In genomic region chr9:115198018-115198417, GRCh38 we compare ENCODE assay signal across 13 cellular contexts.
DNase-seq lines count a peak whose midpoint lies in the region; TF ChIP-seq lines count a peak whose summit lies in the region.
"Had no signal": no experiment of that assay in that cellular context is flagged by ENCODE, and none has a peak within 500 bp of the region (broad histone marks: within the 10 kb centered on the region; RNA-seq: fewer than 3 reads in every experiment).

No MANE protein-coding gene starts in this region.

- intact Hi-C loops in prostate gland (cut with DNase I) = loop anchor here (5.0 to 10.0 kb wide), 2 partner anchors 36 to 103 kb away; no protein-coding TSS in a partner anchor

- no peak overlapping the region for H3K27ac Mint-ChIP-seq in mesothelial cell of epicardium
- H3K27ac Mint-ChIP-seq: effector memory CD8-positive, alpha-beta T cell; stimulated activated naive CD8-positive, alpha-beta T cell treated with anti-CD3 and anti-CD28 coated beads, Interleukin-15, amount 100 ng/mL, for 72 hours had no signal

- 5 to 11% methylated on average over 4 of the region's 4 CpGs for WGBS in GM23248 (ENCODE audit: low coverage in 1 of 2, low lambda C conversion rate in 2 of 2, missing lambda C conversion rate in 2 of 2), 2 experiments
- WGBS in prostate gland = 8% methylated on average over 4 of the region's 4 CpGs

- no peak overlapping the region for H3K4me3 Mint-ChIP-seq in mesothelial cell of epicardium
- H3K4me3 Mint-ChIP-seq: effector memory CD8-positive, alpha-beta T cell; stimulated activated naive CD8-positive, alpha-beta T cell treated with anti-CD3 and anti-CD28 coated beads, Interleukin-15, amount 100 ng/mL, for 72 hours had no signal

- H3K4me3 ChIP-seq in GM23248 = no peak overlapping the region
- H3K4me3 ChIP-seq in prostate gland = no peak overlapping the region

- TF ChIP-seq CTCF in prostate gland (IDR thresholded peaks at IDR 0.05) = no peak
- no peak for TF ChIP-seq CTCF in mesothelial cell of epicardium (IDR thresholded peaks at IDR 0.05; ENCODE audit: unreplicated experiment)

- H3K27me3 Mint-ChIP-seq in mesothelial cell of epicardium (ENCODE audit: low read depth) = peaks cover 20% of the 10 kb centered on the region

- H3F3A ChIP-seq in GM23248 (ENCODE audit: insufficient read depth) = peaks cover 46% of the 10 kb centered on the region

- H3K4me1 ChIP-seq in GM23248 (ENCODE audit: insufficient read depth) = peaks cover 38% of the 10 kb centered on the region
- no peaks in the 10 kb centered on the region for H3K4me1 ChIP-seq in prostate gland (replicated peaks)

- no peak overlapping the region for H3K4me2 ChIP-seq in GM23248 (ENCODE audit: unreplicated experiment)

- H3K4me1 Mint-ChIP-seq in mesothelial cell of epicardium = peaks cover 20% of the 10 kb centered on the region
- H3K4me1 Mint-ChIP-seq: stimulated activated naive CD8-positive, alpha-beta T cell treated with anti-CD3 and anti-CD28 coated beads, Interleukin-15, amount 100 ng/mL, for 72 hours had no signal

- no peaks in the 10 kb centered on the region for H3K36me3 ChIP-seq in GM23248 (ENCODE audit: low read depth)
- H3K36me3 ChIP-seq in prostate gland = no peaks in the 10 kb centered on the region

- H3K27ac ChIP-seq in GM23248 (no peak overlapping the region), prostate gland (no peak overlapping the region)

- H4K20me1 ChIP-seq in GM23248 (ENCODE audit: insufficient read depth) = no peaks in the 10 kb centered on the region

- peaks cover 9% of the 10 kb centered on the region for H3K9me3 Mint-ChIP-seq in mesothelial cell of epicardium
- H3K9me3 Mint-ChIP-seq: effector memory CD8-positive, alpha-beta T cell; stimulated activated naive CD8-positive, alpha-beta T cell treated with anti-CD3 and anti-CD28 coated beads, Interleukin-15, amount 100 ng/mL, for 72 hours had no signal

- no peaks in the 10 kb centered on the region for H3K79me2 ChIP-seq in GM23248 (ENCODE audit: insufficient read depth)

- H3K27me3 ChIP-seq in GM23248 (replicated peaks; ENCODE audit: insufficient read depth) = no peaks in the 10 kb centered on the region
- H3K27me3 ChIP-seq in prostate gland (replicated peaks; ENCODE audit: insufficient read depth) = no peaks in the 10 kb centered on the region

- no peak overlapping the region for H2AFZ ChIP-seq in GM23248

- no peaks in the 10 kb centered on the region for H3K36me3 Mint-ChIP-seq in mesothelial cell of epicardium

- TF ChIP-seq POLR2A in prostate gland (IDR thresholded peaks at IDR 0.05) = no peak

- peak; percentile 77 for DNase-seq in GM23248
- DNase-seq in SHP77 treated with DMSO at 0.1 percent for 48 hours (lab: John Stamatoyannopoulos, UW) = peak; percentile 53
- peak; percentile 59 for DNase-seq in glomerular visceral epithelial cell (ENCODE audit: extremely low spot score)
- DNase-seq in prostate gland (ENCODE audit: low spot score) = peak; percentile 10
- no peak for DNase-seq in activated T-cell treated with anti-CD3 and anti-CD28 coated beads, Interleukin-2, amount 50 U/mL, for 1 hour
- DNase-seq in mesothelial cell of epicardium (ENCODE audit: low spot score in 2 of 2, unreplicated experiment in 2 of 2) = no peak
- no peak for DNase-seq in NCI-H526 treated with DMSO at 0.1 percent for 48 hours (lab: John Stamatoyannopoulos, UW)
- DNase-seq in GDM1 (lab: John Stamatoyannopoulos, UW) = no peak
- DNase-seq: activated CD4-positive, CD25-positive, alpha-beta regulatory T cell treated with anti-CD3 and anti-CD28 coated beads, Interleukin-2, amount 50 U/mL, for 72 hours; activated naive CD4-positive, alpha-beta T cell treated with Interleukin-2 at 50 U/mL for 16 hours; effector memory CD8-positive, alpha-beta T cell; stimulated activated CD4-positive, alpha-beta T cell treated with anti-CD3 and anti-CD28 coated beads, Interleukin-12 subunit alpha, Interleukin-12 subunit beta, amount 100 ng/mL, for 4 hours; stimulated activated naive CD8-positive, alpha-beta T cell treated with anti-CD3 and anti-CD28 coated beads, Interleukin-15, amount 100 ng/mL, for 72 hours had no signal

- H3K9ac ChIP-seq in GM23248 = no peak overlapping the region

- H3K9me3 ChIP-seq in GM23248 (ENCODE audit: low read depth) (no peaks in the 10 kb centered on the region), prostate gland (no peaks in the 10 kb centered on the region)

- in situ Hi-C loops in GM23248 (cut with MboI) = no loop called here

- no peaks in the 10 kb centered on the region for H3K9me2 ChIP-seq in GM23248 (ENCODE audit: insufficient read depth)

Comparison
In these comparisons a context has a peak if more than half of its experiments do, and no peak if none do; other contexts are left out.
1. DNase-seq: peak in GM23248 (single experiment), SHP77 treated with DMSO at 0.1 percent for 48 hours (single experiment), glomerular visceral epithelial cell (single experiment) and prostate gland (single experiment); none in activated T-cell treated with anti-CD3 and anti-CD28 coated beads, Interleukin-2, amount 50 U/mL, for 1 hour (single experiment), mesothelial cell of epicardium (0 of 2), NCI-H526 treated with DMSO at 0.1 percent for 48 hours (single experiment) and GDM1 (single experiment).